Comparison of ENCODE assay signal across 20 cellular contexts in genomic region chr12:120590741-120591407, GRCh38. TPM values are rescaled to one million over a fixed set of nuclear protein-coding genes. Genes with fewer than 3 reads are reported as not detected.
"Had no signal": no experiment of that assay in that cellular context is flagged by ENCODE, and none has a peak within 500 bp of the region (broad histone marks: within the 10 kb centered on the region; RNA-seq: fewer than 3 reads in every experiment).

No MANE protein-coding gene starts in this region.

- DNase-seq: activated CD4-positive, alpha-beta T cell treated with anti-CD3 and anti-CD28 coated beads for 1 hour; activated CD4-positive, alpha-beta T cell treated with anti-CD3 and anti-CD28 coated beads, Interleukin-2, amount 50 U/mL, for 48 hours; activated gamma-delta T cell; activated T-cell treated with anti-CD3 and anti-CD28 coated beads, Interleukin-2, amount 50 U/mL, for 4 hours; amygdala; foreskin melanocyte; head of caudate nucleus; lower lobe of right lung; midbrain; natural killer cell; stimulated activated CD4-positive, alpha-beta T cell treated with anti-CD3 and anti-CD28 coated beads, Interleukin-4, amount 100 ng/mL, for 1 hour; stimulated activated CD8-positive, alpha-beta memory T cell treated with anti-CD3 and anti-CD28 coated beads, Interleukin-4, amount 100 ng/mL, for 48 hours; stimulated activated naive CD8-positive, alpha-beta T cell treated with anti-CD3 and anti-CD28 coated beads, Interleukin-15, Interleukin-2, amounts not matched to agents 100 U/mL and 50 U/mL, for 24 hours; testis; uterus had no signal

- H3K27me3 Mint-ChIP-seq: activated naive CD8-positive, alpha-beta T cell had no signal

- H3K4me1 Mint-ChIP-seq: natural killer cell had no signal

- H3K27ac ChIP-seq: breast epithelium, lower lobe of right lung, testis, uterus had no signal

- H3K4me3 ChIP-seq: breast epithelium, lower lobe of right lung, testis, uterus had no signal

- ATAC-seq: activated T-cell treated with anti-CD3 and anti-CD28 coated beads, Interleukin-2, amount 50 U/mL, for 4 hours; lower lobe of right lung; natural killer cell; stimulated activated naive CD8-positive, alpha-beta T cell treated with anti-CD3 and anti-CD28 coated beads, Interleukin-15, Interleukin-2, amounts not matched to agents 100 U/mL and 50 U/mL, for 24 hours had no signal

- FAIRE-seq: keratinocyte had no signal

- H3K9me3 ChIP-seq: breast epithelium, lower lobe of right lung, testis, uterus had no signal

- H3K36me3 ChIP-seq: breast epithelium, lower lobe of right lung, uterus had no signal

- H3K9me3 Mint-ChIP-seq: activated T-cell treated with anti-CD3 and anti-CD28 coated beads, Interleukin-2, amount 50 U/mL, for 4 hours; natural killer cell had no signal

- H3K36me3 Mint-ChIP-seq: activated naive CD8-positive, alpha-beta T cell; natural killer cell had no signal

- H3K4me3 Mint-ChIP-seq: activated naive CD8-positive, alpha-beta T cell; activated T-cell treated with anti-CD3 and anti-CD28 coated beads, Interleukin-2, amount 50 U/mL, for 4 hours; natural killer cell had no signal

- H3K4me1 ChIP-seq: breast epithelium, lower lobe of right lung, uterus had no signal

- H3K27ac Mint-ChIP-seq: activated naive CD8-positive, alpha-beta T cell; natural killer cell had no signal

- H3K27me3 ChIP-seq: breast epithelium, testis, uterus had no signal

RNA-seq across cellular contexts. Expression of gene CABP1, which starts 49.6 kb away (rescaled TPM):
- total RNA-seq: chondrocyte, natural killer cell, pulmonary artery endothelial cell had no signal
